Comparison of ENCODE assay signal across 10 cellular contexts in genomic region chr7:27032843-27033242, GRCh38.
DNase-seq lines count a peak whose midpoint lies in the region; ATAC-seq and TF ChIP-seq lines count a peak whose summit lies in the region.
"Had no signal": no experiment of that assay in that cellular context is flagged by ENCODE, and none has a peak within 500 bp of the region (broad histone marks: within the 10 kb centered on the region; RNA-seq: fewer than 3 reads in every experiment).

No MANE protein-coding gene starts in this region.

- H2AFZ ChIP-seq in fibroblast of lung (ENCODE audit: low read length) (no peak overlapping the region), hepatocyte (no peak overlapping the region)

- H3K27me3 ChIP-seq in A673 (replicated peaks; ENCODE audit: insufficient read depth, low read depth, low read length, poor library complexity) (no peaks in the 10 kb centered on the region), fibroblast of lung (ENCODE audit: control insufficient read depth, insufficient read depth, low read length) (no peaks in the 10 kb centered on the region), hepatocyte (no peaks in the 10 kb centered on the region)
- H3K27me3 ChIP-seq: esophagus squamous epithelium, uterus had no signal

- no peaks in the 10 kb centered on the region for H4K20me1 ChIP-seq in fibroblast of lung (ENCODE audit: control insufficient read depth, extremely low read depth, insufficient read depth, low read length)
- no peaks in the 10 kb centered on the region for H4K20me1 ChIP-seq in hepatocyte (ENCODE audit: insufficient read depth, poor library complexity, severe bottlenecking)

- no peak overlapping the region for H3K27ac ChIP-seq in A673 (ENCODE audit: low read depth, low read length, poor library complexity, severe bottlenecking)
- H3K27ac ChIP-seq in fibroblast of lung (ENCODE audit: insufficient read depth, low read length) = no peak overlapping the region
- no peak overlapping the region for H3K27ac ChIP-seq in hepatocyte
- no peak overlapping the region for H3K27ac ChIP-seq in substantia nigra (ENCODE audit: low read depth, low read length, poor library complexity, severe bottlenecking)

- no TSS peak for BruUV-seq in A673 (replicated peaks; lab: Mats Ljungman, UMichigan)

- H3K9ac ChIP-seq in fibroblast of lung (ENCODE audit: insufficient read depth, low read length) = no peak overlapping the region

- POLR2A ChIA-PET in A673 (lab: Charles Lee; ENCODE audit: low non-redundant PET) = no interaction called here

- CTCF ChIA-PET in A673 (lab: Charles Lee) = no interaction called here

- H3K4me1 ChIP-seq in A673 (ENCODE audit: insufficient read depth, low read length, poor library complexity, severe bottlenecking) (no peaks in the 10 kb centered on the region), fibroblast of lung (ENCODE audit: control insufficient read depth, extremely low read depth, insufficient read depth, low read length) (peaks cover 2% of the 10 kb centered on the region), hepatocyte (ENCODE audit: insufficient read depth) (peaks cover 5% of the 10 kb centered on the region)

- no peak for ATAC-seq in left ventricle myocardium superior

- H3K4me3 ChIP-seq in A673 (ENCODE audit: low read depth, low read length, poor library complexity, severe bottlenecking) = no peak overlapping the region
- no peak overlapping the region for H3K4me3 ChIP-seq in fibroblast of lung (replicated peaks in 1 of 4; ENCODE audit: control extremely low read depth in 1 of 4, insufficient read depth in 1 of 4, low read depth in 3 of 4, low read length in 4 of 4)
- H3K4me3 ChIP-seq in hepatocyte = no peak overlapping the region
- H3K4me3 ChIP-seq: esophagus squamous epithelium, uterus had no signal

- H3K9me3 ChIP-seq in A673 (ENCODE audit: low read depth, low read length, poor library complexity, severe bottlenecking) (no peaks in the 10 kb centered on the region), fibroblast of lung (ENCODE audit: control insufficient read depth, insufficient read depth, low read depth, low read length) (no peaks in the 10 kb centered on the region), hepatocyte (ENCODE audit: low read depth) (no peaks in the 10 kb centered on the region)
- H3K9me3 ChIP-seq: esophagus squamous epithelium, uterus had no signal

- H3K79me2 ChIP-seq in fibroblast of lung (ENCODE audit: control insufficient read depth, insufficient read depth, low read length) = no peaks in the 10 kb centered on the region
- no peaks in the 10 kb centered on the region for H3K79me2 ChIP-seq in hepatocyte

- H3K4me2 ChIP-seq in fibroblast of lung (ENCODE audit: extremely low read depth, insufficient read depth, low read length) = peak overlapping the region; percentile 56
- H3K4me2 ChIP-seq in hepatocyte = no peak overlapping the region

- H3K9me2 ChIP-seq in hepatocyte (replicated peaks; ENCODE audit: insufficient read depth) = no peaks in the 10 kb centered on the region

- 33% methylated on average over 1 of the region's 1 CpG for WGBS in hepatocyte (ENCODE audit: low lambda C conversion rate, missing lambda C conversion rate)

- no peaks in the 10 kb centered on the region for H3K36me3 ChIP-seq in A673 (ENCODE audit: insufficient read depth, low read length, poor library complexity, severe bottlenecking)
- H3K36me3 ChIP-seq in fibroblast of lung (ENCODE audit: control insufficient read depth, insufficient read depth, low read length) = no peaks in the 10 kb centered on the region
- no peaks in the 10 kb centered on the region for H3K36me3 ChIP-seq in hepatocyte (replicated peaks; ENCODE audit: insufficient read depth, low read depth)
- H3K36me3 ChIP-seq: esophagus squamous epithelium, uterus had no signal

- intact Hi-C loops in A673 (cut with micrococcal nuclease; ENCODE audit: unreplicated experiment) = no loop called here
- intact Hi-C loops in left ventricle myocardium superior (cut with micrococcal nuclease) = no loop called here

- no peak for TF ChIP-seq CTCF in A673 (conservative IDR thresholded peaks at IDR 0.05; ENCODE audit: low read depth, low read length)
- no peak for TF ChIP-seq CTCF in fibroblast of lung (conservative IDR thresholded peaks at IDR 0.05 in 1 of 2, IDR thresholded peaks at IDR 0.05 in 1 of 2; ENCODE audit: low read depth in 1 of 2, low read length in 2 of 2)
- no peak for TF ChIP-seq CTCF in hepatocyte (IDR thresholded peaks at IDR 0.05; ENCODE audit: poor library complexity)

- DNase-seq in A673 (ENCODE audit: low spot score) (peak; percentile 3), DMS79 treated with DMSO at 0.1 percent for 48 hours (lab: John Stamatoyannopoulos, UW) (peak; percentile 90), NCI-H187 treated with DMSO at 0.1 percent for 48 hours (lab: John Stamatoyannopoulos, UW) (peak; percentile 78), fibroblast of lung (ENCODE audit: low read depth in 2 of 2) (peak; percentile 29 to 47), left ventricle myocardium superior (no peak), GF-D8 (lab: John Stamatoyannopoulos, UW) (no peak), hepatocyte (ENCODE audit: low spot score) (no peak), substantia nigra (lab: John Stamatoyannopoulos, UW) (no peak)
- DNase-seq: esophagus squamous epithelium, uterus had no signal

Comparison
In these comparisons a context has a peak if more than half of its experiments do, and no peak if none do; other contexts are left out.
1. DNase-seq: peak in A673 (single experiment), DMS79 treated with DMSO at 0.1 percent for 48 hours (single experiment), NCI-H187 treated with DMSO at 0.1 percent for 48 hours (single experiment) and fibroblast of lung (2 of 2); none in left ventricle myocardium superior (single experiment), GF-D8 (single experiment), hepatocyte (single experiment) and substantia nigra (0 of 49).